Comparison of ENCODE assay signal across 16 cellular contexts in the genomic region with DNA sequence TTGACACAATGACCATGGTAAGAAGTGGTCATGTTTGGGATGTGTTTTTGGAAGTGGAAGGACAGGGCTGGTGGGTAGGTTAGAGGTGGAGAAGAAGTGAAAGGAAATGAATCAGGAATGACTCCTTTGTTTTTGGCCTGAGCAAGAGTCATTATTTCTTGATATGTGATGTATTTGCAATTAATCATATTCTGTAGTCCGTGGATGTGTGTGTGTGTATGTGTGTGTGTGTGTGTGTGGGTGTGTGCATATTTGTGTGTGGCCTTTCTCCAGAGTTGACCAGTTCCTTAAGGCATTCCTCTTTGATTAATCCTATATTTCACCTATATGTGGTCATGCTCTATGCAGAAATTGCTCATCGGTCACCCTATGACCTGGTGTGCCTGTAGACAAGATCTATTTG.
DNase-seq lines count a peak whose midpoint lies in the region; ATAC-seq and TF ChIP-seq lines count a peak whose summit lies in the region.
"Had no signal": no experiment of that assay in that cellular context is flagged by ENCODE, and none has a peak within 500 bp of the region (broad histone marks: within the 10 kb centered on the region; RNA-seq: fewer than 3 reads in every experiment).

No MANE protein-coding gene starts in this region.

- POLR2A ChIA-PET in BJ (lab: Charles Lee) (no interaction called here), IMR-90 (lab: Charles Lee; ENCODE audit: unreplicated experiment) (interaction anchor here (0.6 kb wide), 1 partner anchor 130 kb away, joined by 3 read pairs; the partner anchor contains the start of gene UTRN)
- POLR2A ChIA-PET in naive thymus-derived CD8-positive, alpha-beta T cell (lab: Charles Lee) = no interaction called here

- DNase-seq in BJ (ENCODE audit: low read depth) (peak; percentile 21), IMR-90 (peak; percentile 84), dermis microvascular lymphatic vessel endothelial cell (ENCODE audit: low read depth in 2 of 2) (peak; percentile 14 to 87), thyroid gland (no peak), anterior cingulate cortex (lab: John Stamatoyannopoulos, UW) (no peak)
- DNase-seq in naive thymus-derived CD8-positive, alpha-beta T cell = no peak
- DNase-seq: cerebellar nuclear complex, heart left ventricle, Karpas-422, right cardiac atrium, tibial artery had no signal

- H2BK120ac ChIP-seq in IMR-90 (ENCODE audit: low read depth, low read length) = peak overlapping the region; percentile 70

- H3K23ac ChIP-seq in IMR-90 (ENCODE audit: low read depth, low read length) = peak overlapping the region; percentile 64; the same call in 1 of the 2 replicates

- H3K27me3 ChIP-seq in BJ (ENCODE audit: control insufficient read depth, insufficient read depth, low read length) (no peaks in the 10 kb centered on the region), IMR-90 (ENCODE audit: control insufficient read depth, insufficient read depth, low read length) (no peaks in the 10 kb centered on the region), thyroid gland (no peaks in the 10 kb centered on the region)
- H3K27me3 ChIP-seq: heart left ventricle, tibial artery had no signal

- peak overlapping the region; percentile 75; the same call in 1 of the 2 replicates for H3K4ac ChIP-seq in IMR-90 (ENCODE audit: low read depth, low read length)

- dilution Hi-C loops in IMR-90 (cut with HindIII; ENCODE audit: low sequenced_read_pairs, unreplicated experiment) = no loop called here

- BruUV-seq in IMR-90 (replicated peaks; lab: Mats Ljungman, UMichigan) = no TSS peak

- H3K27ac ChIP-seq in IMR-90 (ENCODE audit: insufficient read depth, low read length) (no peak overlapping the region), thyroid gland (no peak overlapping the region)
- H3K27ac ChIP-seq: tibial artery had no signal

- H4K5ac ChIP-seq in IMR-90 (ENCODE audit: low read depth, low read length) = peak overlapping the region; percentile 47; the same call in 1 of the 2 replicates

- CTCF ChIA-PET in BJ (lab: Yijun Ruan, JAX) (no interaction called here), IMR-90 (lab: Yijun Ruan, JAX) (no interaction called here)

- intact Hi-C loops in IMR-90 (cut with micrococcal nuclease) = no loop called here
- intact Hi-C loops in thyroid gland (cut with DNase I) = no loop called here

- TF ChIP-seq POLR2A in IMR-90 (IDR thresholded peaks at IDR 0.05; ENCODE audit: low read depth, low read length) (no peak), thyroid gland (IDR thresholded peaks at IDR 0.05) (no peak)

- peak overlapping the region; percentile 85; the same call in 1 of the 2 replicates for H3K18ac ChIP-seq in IMR-90 (ENCODE audit: low read depth, low read length)

- H3K56ac ChIP-seq in IMR-90 (ENCODE audit: extremely low read depth, insufficient read depth, low read length) = 0 out of 2 replicates have a peak overlapping the region, but pooled peaks have one; percentile 21

- no peaks in the 10 kb centered on the region for H3K9me3 ChIP-seq in IMR-90 (ENCODE audit: control insufficient read depth, insufficient read depth, low read length)
- H3K9me3 ChIP-seq in thyroid gland = no peaks in the 10 kb centered on the region
- H3K9me3 ChIP-seq: HAP-1, heart left ventricle, tibial artery had no signal

- H3K36me3 Mint-ChIP-seq in naive thymus-derived CD8-positive, alpha-beta T cell = peaks cover 0 to 8% (median 2%) of the 10 kb centered on the region in 3 donors

- H3K4me3 ChIP-seq in BJ (ENCODE audit: low read depth, low read length) (no peak overlapping the region), IMR-90 (ENCODE audit: insufficient read depth, low read depth, low read length) (no peak overlapping the region), thyroid gland (replicated peaks in 1 of 3) (no peak overlapping the region)
- H3K4me3 ChIP-seq: HAP-1, heart left ventricle, tibial artery had no signal

- peak overlapping the region in 1 of 10 donors; percentile 7 for H3K4me3 Mint-ChIP-seq in naive thymus-derived CD8-positive, alpha-beta T cell

- H3K9me3 Mint-ChIP-seq in naive thymus-derived CD8-positive, alpha-beta T cell = no peaks in the 10 kb centered on the region
- H3K9me3 Mint-ChIP-seq: activated T-helper 2 cell treated with anti-CD3 and anti-CD28 coated beads, Interferon-gamma antibody, Interleukin-2, Interleukin-4, amounts not matched to agents 10 μg/mL and 5 μg/mL and 100 μg/mL, durations not matched to agents 14 hours and 24 hours and 36 hours had no signal

- peaks cover 5% of the 10 kb centered on the region; the same call in 1 of the 2 replicates for H4K20me1 ChIP-seq in IMR-90 (ENCODE audit: insufficient read depth, low read length)

- peaks cover 31 to 79% (median 70%) of the 10 kb centered on the region in 4 donors for H3K4me1 Mint-ChIP-seq in naive thymus-derived CD8-positive, alpha-beta T cell

- H2BK15ac ChIP-seq in IMR-90 (ENCODE audit: low read depth, low read length) = 0 out of 3 replicates have a peak overlapping the region, but pooled peaks have one; percentile 53

- H2AK5ac ChIP-seq in IMR-90 (ENCODE audit: low read depth, low read length) = peak overlapping the region; percentile 41; the same call in 1 of the 2 replicates

- H2AFZ ChIP-seq in IMR-90 (replicated peaks; ENCODE audit: low read length, poor library complexity) = no peak overlapping the region

- H3K9ac ChIP-seq in IMR-90 (ENCODE audit: low read depth, low read length) = no peak overlapping the region

- H2AK9ac ChIP-seq in IMR-90 (replicated peaks; ENCODE audit: low read depth, low read length, poor library complexity) = peak overlapping the region; percentile 25

- peak overlapping the region; percentile 71 for H2BK20ac ChIP-seq in IMR-90 (ENCODE audit: low read depth, low read length)

- H2BK5ac ChIP-seq in IMR-90 (ENCODE audit: low read depth, low read length, poor library complexity, severe bottlenecking) = peak overlapping the region; percentile 95

- 0 out of 2 replicates have a peak overlapping the region, but pooled peaks have one; percentile 23 for H4K91ac ChIP-seq in IMR-90 (ENCODE audit: insufficient read depth, low read depth, low read length)

- in situ Hi-C loops in IMR-90 (cut with MboI; ENCODE audit: low sequenced_read_pairs) = no loop called here

- ATAC-seq in IMR-90 (ENCODE audit: low read depth) = peak; percentile 38
- no peak for ATAC-seq in naive thymus-derived CD8-positive, alpha-beta T cell
- no peak for ATAC-seq in GM18858 (IDR thresholded peaks at IDR 0.05; ENCODE audit: unreplicated experiment)
- no peak for ATAC-seq in HG03520 (IDR thresholded peaks at IDR 0.05; ENCODE audit: unreplicated experiment)
- ATAC-seq: activated CD4-positive, CD25-positive, alpha-beta regulatory T cell treated with anti-CD3 and anti-CD28 coated beads, Interleukin-2, amount 50 U/mL, for 24 hours had no signal

- peak overlapping the region in 8 of 10 donors; percentile 1 to 65 (median 28) for H3K27ac Mint-ChIP-seq in naive thymus-derived CD8-positive, alpha-beta T cell
- H3K27ac Mint-ChIP-seq: activated T-helper 2 cell treated with anti-CD3 and anti-CD28 coated beads, Interferon-gamma antibody, Interleukin-2, Interleukin-4, amounts not matched to agents 10 μg/mL and 5 μg/mL and 100 μg/mL, durations not matched to agents 14 hours and 24 hours and 36 hours had no signal

- peak overlapping the region; percentile 70; the same call in 1 of the 2 replicates for H3K4me2 ChIP-seq in IMR-90 (ENCODE audit: low read depth, low read length)

- H3K9me1 ChIP-seq in IMR-90 (ENCODE audit: insufficient read depth, low read length) = peaks cover 13% of the 10 kb centered on the region

- peak overlapping the region in 1 of 2 experiments; percentile 52; a peak in 1 of 4 replicates for H4K8ac ChIP-seq in IMR-90 (ENCODE audit: low read depth in 2 of 2, low read length in 2 of 2)

- no peak for TF ChIP-seq CTCF in BJ (IDR thresholded peaks at IDR 0.05; ENCODE audit: insufficient read depth, low read depth, low read length)
- no peak for TF ChIP-seq CTCF in IMR-90 (conservative IDR thresholded peaks at IDR 0.05; ENCODE audit: low read depth, low read length)
- no peak for TF ChIP-seq CTCF in thyroid gland (IDR thresholded peaks at IDR 0.05)

- H3K14ac ChIP-seq in IMR-90 (replicated peaks; ENCODE audit: low read depth, low read length) = peak overlapping the region; percentile 75

- H3K27me3 Mint-ChIP-seq in naive thymus-derived CD8-positive, alpha-beta T cell = no peaks in the 10 kb centered on the region

- no peak for TF ChIP-seq RAD21 in IMR-90 (IDR thresholded peaks at IDR 0.05; ENCODE audit: low read length)

- H3K79me1 ChIP-seq in IMR-90 (ENCODE audit: low read depth in 1 of 2, low read length in 2 of 2) = peaks cover 11 to 59% of the 10 kb centered on the region in 2 experiments

- no CpG with 5 or more reads among the region's 2 CpGs for WGBS in IMR-90 (ENCODE audit: extremely low coverage in 2 of 2, insufficient read length in 1 of 2), 2 experiments
- WGBS in thyroid gland, 2 donors = 91% methylated on average over 2 of the region's 2 CpGs

- H3K4me1 ChIP-seq in IMR-90 (ENCODE audit: control insufficient read depth, insufficient read depth, low read length) (peaks cover 10% of the 10 kb centered on the region), thyroid gland (no peaks in the 10 kb centered on the region)
- H3K4me1 ChIP-seq: HAP-1 had no signal

- H3K36me3 ChIP-seq in BJ (ENCODE audit: control insufficient read depth, insufficient read depth, low read length) (no peaks in the 10 kb centered on the region), IMR-90 (ENCODE audit: control insufficient read depth, insufficient read depth, low read length) (no peaks in the 10 kb centered on the region), thyroid gland (no peaks in the 10 kb centered on the region)
- H3K36me3 ChIP-seq: HAP-1, heart left ventricle, tibial artery had no signal

TF ChIP-seq in IMR-90, 13 proteins besides CTCF, POLR2A, EP300 and RAD21:
- TF ChIP-seq CEBPB (IDR thresholded peaks at IDR 0.05; ENCODE audit: low read depth, low read length) (peak; percentile 38; the same call in 1 of the 2 replicates), MXI1 (IDR thresholded peaks at IDR 0.05; ENCODE audit: borderline replicate concordance, low read depth, low read length) (no peak), FOS (IDR thresholded peaks at IDR 0.05; ENCODE audit: low read depth, low read length) (0 out of 2 replicates have a peak, but pooled peaks have one; percentile 3)

Comparison
In these comparisons a context has a peak if more than half of its experiments do, and no peak if none do; other contexts are left out.
1. DNase-seq: peak in BJ (single experiment), IMR-90 (single experiment) and dermis microvascular lymphatic vessel endothelial cell (2 of 2); none in naive thymus-derived CD8-positive, alpha-beta T cell (0 of 10), thyroid gland (0 of 2) and anterior cingulate cortex (0 of 58).